Comparison of ENCODE assay signal across 8 cellular contexts in genomic region chr5:72307968-72308852, GRCh38. TPM values are rescaled to one million over a fixed set of nuclear protein-coding genes. Genes with fewer than 3 reads are reported as not detected.
DNase-seq lines count a peak whose midpoint lies in the region; ATAC-seq and TF ChIP-seq lines count a peak whose summit lies in the region.

No MANE protein-coding gene starts in this region.

- H4K20me1 ChIP-seq in OCI-LY3 (ENCODE audit: insufficient read depth, low read length), result no peaks in the 10 kb centered on the region

- H3K9me3 ChIP-seq in OCI-LY3 (ENCODE audit: insufficient read depth, low read length) (no peaks in the 10 kb centered on the region), mucosa of descending colon (no peaks in the 10 kb centered on the region)

- H3K9ac ChIP-seq in OCI-LY3 (ENCODE audit: low read length), result peak overlapping the region; percentile 91

- TF ChIP-seq CTCF in OCI-LY3 (IDR thresholded peaks at IDR 0.05; ENCODE audit: low read depth, low read length) (peak; percentile 65), mucosa of descending colon (IDR thresholded peaks at IDR 0.05) (peak; percentile 90)

- H3K36me3 ChIP-seq in OCI-LY3 (replicated peaks; ENCODE audit: low read depth, low read length) (peaks cover 8% of the 10 kb centered on the region), mucosa of descending colon (ENCODE audit: low read depth) (no peaks in the 10 kb centered on the region)

- H2AFZ ChIP-seq in OCI-LY3 (ENCODE audit: low read depth, low read length), result no peak overlapping the region

- peak overlapping the region; percentile 91 for H3K27ac ChIP-seq in OCI-LY3 (ENCODE audit: low read length)
- H3K27ac ChIP-seq in epithelial cell of prostate, result peak overlapping the region; percentile 88

- peak; percentile 55 for DNase-seq in DMS153 treated with DMSO at 0.1 percent for 48 hours (lab: John Stamatoyannopoulos, UW; ENCODE audit: unreplicated experiment)
- DNase-seq in HuH-7.5 (ENCODE audit: low spot score), result peak; percentile 85
- peak; percentile 90 for DNase-seq in activated T-cell treated with anti-CD3 and anti-CD28 coated beads for 4 hours
- peak; percentile 76 for DNase-seq in epithelial cell of prostate (ENCODE audit: low read depth, low spot score)
- DNase-seq in mucosa of descending colon, result peak; percentile 97 to 98 (median 98)
- DNase-seq in stimulated activated CD8-positive, alpha-beta memory T cell treated with anti-CD3 and anti-CD28 coated beads, Interleukin-4, amount 100 ng/mL, for 1 hour (ENCODE audit: low read depth in 2 of 2, low spot score in 1 of 2), result peak; percentile 81 to 92

- H3K4me3 ChIP-seq in OCI-LY3 (ENCODE audit: low read length) (peak overlapping the region; percentile 94), mucosa of descending colon (peak overlapping the region; percentile 37)

- H3K27me3 ChIP-seq in OCI-LY3 (ENCODE audit: low read depth, low read length), result no peaks in the 10 kb centered on the region

- intact Hi-C loops in mucosa of descending colon (cut with DNase I, micrococcal nuclease), result loop anchor here (10.0 kb wide), 1 partner anchor 523 kb away; no protein-coding TSS in a partner anchor

- peaks cover 37% of the 10 kb centered on the region for H3K4me1 ChIP-seq in OCI-LY3 (ENCODE audit: low read length)
- H3K4me1 ChIP-seq in mucosa of descending colon (ENCODE audit: low read depth), result peaks cover 8% of the 10 kb centered on the region

- peaks cover 48% of the 10 kb centered on the region for H3K79me2 ChIP-seq in OCI-LY3 (ENCODE audit: low read length)

- H3K4me2 ChIP-seq in OCI-LY3 (ENCODE audit: low read length), result peak overlapping the region; percentile 89

- ATAC-seq in GM21528 (IDR thresholded peaks at IDR 0.05; ENCODE audit: low FRiP score, unreplicated experiment), result peak; percentile 92
- ATAC-seq in mucosa of descending colon, result peak; percentile 98

RNA-seq across cellular contexts. Expression of gene MRPS27, which starts 11.8 kb away (rescaled TPM):
- total RNA-seq in mucosa of descending colon, result 10 to 100 TPM; 32.7 to 40.3 (median 37.6) TPM

RNA-seq across cellular contexts. Expression of gene PTCD2, which starts 12.0 kb away (rescaled TPM):
- 1 to 10 TPM; 4.7 to 6.3 (median 5.2) TPM for total RNA-seq in mucosa of descending colon

Comparison
In these comparisons a context has a peak if more than half of its experiments do, and no peak if none do; other contexts are left out.
1. Peak in every context shown above with its lines: DNase-seq, ATAC-seq, H3K4me3 ChIP-seq and H3K27ac ChIP-seq.